ENCODE assay signal across 8 cellular contexts in genomic region chr11:125110506-125110905, GRCh38. TPM values are rescaled to one million over a fixed set of nuclear protein-coding genes. Genes with fewer than 3 reads are reported as not detected.
DNase-seq lines count a peak whose midpoint lies in the region; ATAC-seq and TF ChIP-seq lines count a peak whose summit lies in the region.

No MANE protein-coding gene starts in this region.

- no peak overlapping the region for H3K27ac ChIP-seq in left ventricle myocardium inferior (replicated peaks)
- peak overlapping the region in 1 of 4 donors; percentile 88 for H3K27ac ChIP-seq in upper lobe of left lung
- no peak overlapping the region for H3K27ac ChIP-seq in aorta (ENCODE audit: low read depth in 1 of 2, low read length in 2 of 2)

- intact Hi-C loops in left ventricle myocardium inferior (cut with micrococcal nuclease), result no loop called here
- intact Hi-C loops in left ventricle myocardium superior (cut with micrococcal nuclease), result no loop called here
- intact Hi-C loops in activated B cell treated with CpG ODN at 0.5 μM for 24 hours (cut with micrococcal nuclease), result loop anchor here (2.0 to 10.0 kb wide), 4 partner anchors 363 to 1154 kb away; partner anchors contain the start of genes FOXRED1, HYLS1, SIAE and SPA17
- intact Hi-C loops in aorta (cut with DNase I), result loop anchor here (5.0 to 10.0 kb wide), 3 partner anchors 156 to 482 kb away; partner anchors contain the start of genes CCDC15 (in 1 of the 2), EI24 (in 1 of the 2) and STT3A (in 1 of the 2)

- 54 to 55% methylated on average over 4 of the region's 4 CpGs for WGBS in upper lobe of left lung, 2 donors
- WGBS in aorta, 2 donors, result 56% methylated on average over 4 of the region's 4 CpGs

- H3K9me3 Mint-ChIP-seq in activated B cell treated with CpG ODN at 0.5 μM for 24 hours, result peaks cover 2% of the 10 kb centered on the region

- H3K27ac Mint-ChIP-seq in activated B cell treated with CpG ODN at 0.5 μM for 24 hours, result peak overlapping the region; percentile 97

- H3K4me1 Mint-ChIP-seq in activated B cell treated with CpG ODN at 0.5 μM for 24 hours, result peaks cover 23% of the 10 kb centered on the region

- TF ChIP-seq CTCF in left ventricle myocardium inferior (IDR thresholded peaks at IDR 0.05; ENCODE audit: borderline replicate concordance) (no peak), activated B cell treated with CpG ODN at 0.5 μM for 24 hours (IDR thresholded peaks at IDR 0.05) (no peak), upper lobe of left lung (IDR thresholded peaks at IDR 0.05) (no peak)

- H3K9me3 ChIP-seq in left ventricle myocardium inferior (replicated peaks) (no peaks in the 10 kb centered on the region), upper lobe of left lung (no peaks in the 10 kb centered on the region), aorta (ENCODE audit: control insufficient read depth, low read length) (no peaks in the 10 kb centered on the region)

- H3K27me3 Mint-ChIP-seq in activated B cell treated with CpG ODN at 0.5 μM for 24 hours, result peaks cover 2% of the 10 kb centered on the region

- H3K36me3 ChIP-seq in left ventricle myocardium inferior, result no peaks in the 10 kb centered on the region
- no peaks in the 10 kb centered on the region for H3K36me3 ChIP-seq in upper lobe of left lung
- H3K36me3 ChIP-seq in aorta (ENCODE audit: control insufficient read depth in 1 of 2, insufficient read depth in 2 of 2, low read length in 1 of 2), result no peaks in the 10 kb centered on the region

- no peak for TF ChIP-seq POLR2A in upper lobe of left lung (IDR thresholded peaks at IDR 0.05)

- ATAC-seq in left ventricle myocardium superior, result no peak
- ATAC-seq in activated B cell treated with CpG ODN at 0.5 μM for 24 hours (ENCODE audit: low read depth), result no peak
- no peak for ATAC-seq in upper lobe of left lung (ENCODE audit: low FRiP score in 2 of 2)
- ATAC-seq in HG03520 (IDR thresholded peaks at IDR 0.05; ENCODE audit: unreplicated experiment), result no peak
- ATAC-seq in aorta (ENCODE audit: low FRiP score), result no peak
- no peak for ATAC-seq in GM18498 (IDR thresholded peaks at IDR 0.05; ENCODE audit: unreplicated experiment)

- peak overlapping the region; percentile 83 for H3K4me3 ChIP-seq in left ventricle myocardium inferior
- peak overlapping the region in 3 of 4 donors; percentile 75 to 90 (median 81) for H3K4me3 ChIP-seq in upper lobe of left lung
- peak overlapping the region in 1 of 2 donors; percentile 78 for H3K4me3 ChIP-seq in aorta (ENCODE audit: low read length in 2 of 2)

- peaks cover 10% of the 10 kb centered on the region for H3K36me3 Mint-ChIP-seq in activated B cell treated with CpG ODN at 0.5 μM for 24 hours (ENCODE audit: low read depth)

- peaks cover 14% of the 10 kb centered on the region for H3K4me1 ChIP-seq in left ventricle myocardium inferior
- peaks cover 5 to 15% (median 10%) of the 10 kb centered on the region in 4 donors for H3K4me1 ChIP-seq in upper lobe of left lung
- H3K4me1 ChIP-seq in aorta (ENCODE audit: control insufficient read depth in 1 of 2, insufficient read depth in 2 of 2, low read length in 2 of 2), result peaks cover 0 to 3% of the 10 kb centered on the region in 2 donors

- TF ChIP-seq EP300 in upper lobe of left lung (IDR thresholded peaks at IDR 0.05), result no peak

- peak overlapping the region; percentile 98 for H3K4me3 Mint-ChIP-seq in activated B cell treated with CpG ODN at 0.5 μM for 24 hours

- POLR2A ChIA-PET in activated B cell treated with CpG ODN at 0.5 μM for 24 hours (lab: Charles Lee), result interaction anchor here (0.5 to 3.6 kb wide), 7 partner anchors 8 to 95 kb away, joined by 3 to 53 read pairs (median 6); partner anchors contain the start of gene SLC37A2

- H3K27me3 ChIP-seq in left ventricle myocardium inferior (ENCODE audit: low read depth) (no peaks in the 10 kb centered on the region), upper lobe of left lung (no peaks in the 10 kb centered on the region), aorta (ENCODE audit: control insufficient read depth in 1 of 2, insufficient read depth in 2 of 2, low read length in 1 of 2) (no peaks in the 10 kb centered on the region)

- CTCF ChIA-PET in activated B cell treated with CpG ODN at 0.5 μM for 24 hours (lab: Charles Lee), result interaction anchor here (0.7 to 5.2 kb wide), 4 partner anchors 8 to 39 kb away, joined by 3 to 27 read pairs (median 4); no protein-coding TSS in a partner anchor

- DNase-seq in left ventricle myocardium inferior (no peak), left ventricle myocardium superior (no peak), activated B cell treated with CpG ODN at 0.5 μM for 24 hours (no peak), iris pigment epithelial cell (ENCODE audit: low read depth) (peak; percentile 14), upper lobe of left lung (no peak), aorta (no peak)

RNA-seq across cellular contexts. Expression of gene TMEM218, which starts 0.9 kb away (rescaled TPM):
- total RNA-seq in left ventricle myocardium inferior (6.2 TPM), left ventricle myocardium superior (7.9 TPM), activated B cell treated with CpG ODN at 0.5 μM for 24 hours (18.8 and 20.1 TPM in 2 replicates), upper lobe of left lung (10 to 100 TPM; 11.1 to 25.1 (median 17.3) TPM), aorta (10 to 100 TPM in 1 of 2 donors, 1 to 10 TPM in 1; 9.9 to 16.9 TPM)
- polyA plus RNA-seq in aorta, result 10 to 100 TPM; 31.9 to 34.7 TPM

RNA-seq across cellular contexts. Expression of gene SLC37A2, which starts 47.4 kb away (rescaled TPM):
- 2.4 TPM for total RNA-seq in left ventricle myocardium inferior
- total RNA-seq in left ventricle myocardium superior, result 3.5 TPM
- total RNA-seq in activated B cell treated with CpG ODN at 0.5 μM for 24 hours, result 21.3 and 27.5 TPM in 2 replicates
- 10 to 100 TPM in 4 of 6 donors, 1 to 10 TPM in 2; 3.5 to 32.5 (median 19.1) TPM for total RNA-seq in upper lobe of left lung
- 10 to 100 TPM in 1 of 2 donors, 1 to 10 TPM in 1; 9.1 to 11.8 TPM for total RNA-seq in aorta
- 1 to 10 TPM in 1 of 2 donors, under 1 TPM in 1; 0.72 to 6.8 TPM for polyA plus RNA-seq in aorta

RNA-seq across cellular contexts. Expression of gene PKNOX2, which starts 54.0 kb away (rescaled TPM):
- total RNA-seq in left ventricle myocardium inferior (6.2 TPM), left ventricle myocardium superior (7.6 TPM), activated B cell treated with CpG ODN at 0.5 μM for 24 hours (not detected in 2 replicates), upper lobe of left lung (10 to 100 TPM in 2 of 6 donors, 1 to 10 TPM in 4; 2.9 to 15.5 (median 8.4) TPM), aorta (10 to 100 TPM in 1 of 2 donors, 1 to 10 TPM in 1; 7.7 to 19.8 TPM)
- 1 to 10 TPM; 1.8 to 3.9 TPM for polyA plus RNA-seq in aorta

Comparison
In these comparisons a context has a peak if more than half of its experiments do, and no peak if none do; other contexts are left out.
1. intact Hi-C loops: an anchor here in activated B cell treated with CpG ODN at 0.5 μM for 24 hours (2.0 to 10.0 kb wide) and aorta (5.0 to 10.0 kb wide); none called in left ventricle myocardium inferior and left ventricle myocardium superior.